ENCODE assay signal across 9 cellular contexts in genomic region chr3:49867871-49868321, GRCh38. TPM values are rescaled to one million over a fixed set of nuclear protein-coding genes. Genes with fewer than 3 reads are reported as not detected.
A peak's percentile ranks its signal among the peaks of the same experiment; 100 is the strongest.
DNase-seq lines count a peak whose midpoint lies in the region; ATAC-seq, FAIRE-seq and TF ChIP-seq lines count a peak whose summit lies in the region.
"Had no signal": no experiment of that assay in that cellular context is flagged by ENCODE, and none has a peak within 500 bp of the region (broad histone marks: within the 10 kb centered on the region; RNA-seq: fewer than 3 reads in every experiment).

No MANE protein-coding gene starts in this region.

- ATAC-seq in GM18498 (IDR thresholded peaks at IDR 0.05; ENCODE audit: unreplicated experiment), result no peak
- ATAC-seq in HG02870 (IDR thresholded peaks at IDR 0.05; ENCODE audit: unreplicated experiment), result no peak

- H3K4me3 ChIP-seq in epithelial cell of esophagus (ENCODE audit: low read length), result no peak overlapping the region
- H3K4me3 ChIP-seq: SK-N-MC had no signal

- peaks cover 53% of the 10 kb centered on the region for H3K27me3 Mint-ChIP-seq in activated CD4-positive, alpha-beta T cell treated with anti-CD3 and anti-CD28 coated beads, Interleukin-2, amount 10 ng/mL, durations not matched to agents 24 days and 14 days

- intact Hi-C loops in activated CD4-positive, alpha-beta T cell treated with anti-CD3 and anti-CD28 coated beads, Interleukin-2, amount 10 ng/mL, durations not matched to agents 24 days and 14 days (cut with micrococcal nuclease), result loop anchor here (2.0 kb wide), 1 partner anchor 39 kb away; no protein-coding TSS in a partner anchor

- peak overlapping the region; percentile 17 for H3K4me3 Mint-ChIP-seq in activated CD4-positive, alpha-beta T cell treated with anti-CD3 and anti-CD28 coated beads, Interleukin-2, amount 10 ng/mL, durations not matched to agents 24 days and 14 days

- H3K9me3 Mint-ChIP-seq in activated CD4-positive, alpha-beta T cell treated with anti-CD3 and anti-CD28 coated beads, Interleukin-2, amount 10 ng/mL, durations not matched to agents 24 days and 14 days, result no peaks in the 10 kb centered on the region

- no peak overlapping the region for H3K27ac Mint-ChIP-seq in activated CD4-positive, alpha-beta T cell treated with anti-CD3 and anti-CD28 coated beads, Interleukin-2, amount 10 ng/mL, durations not matched to agents 24 days and 14 days

- peak; percentile 76 for DNase-seq in activated CD4-positive, alpha-beta T cell treated with anti-CD3 and anti-CD28 coated beads, Interleukin-2, amount 10 ng/mL, durations not matched to agents 24 days and 14 days
- DNase-seq in activated CD4-positive, alpha-beta T cell treated with anti-CD3 and anti-CD28 coated beads, Interleukin-2, amount 50 U/mL, for 1 hour, result no peak
- DNase-seq in epithelial cell of esophagus (ENCODE audit: low read depth) (peak; percentile 61), retina (peak; percentile 58), RCC 7860 (ENCODE audit: low spot score) (no peak)

- FAIRE-seq in RCC 7860 (lab: Jason Lieb, UNC), result no peak

- H3K4me1 Mint-ChIP-seq in activated CD4-positive, alpha-beta T cell treated with anti-CD3 and anti-CD28 coated beads, Interleukin-2, amount 10 ng/mL, durations not matched to agents 24 days and 14 days, result no peaks in the 10 kb centered on the region

- no peak for TF ChIP-seq CTCF in epithelial cell of esophagus (IDR thresholded peaks at IDR 0.05; ENCODE audit: insufficient read depth, low read depth, low read length, missing control alignments)

- no peaks in the 10 kb centered on the region for H3K36me3 Mint-ChIP-seq in activated CD4-positive, alpha-beta T cell treated with anti-CD3 and anti-CD28 coated beads, Interleukin-2, amount 10 ng/mL, durations not matched to agents 24 days and 14 days (ENCODE audit: low read depth)

TF ChIP-seq in PFSK-1, 5 proteins besides CTCF, POLR2A, EP300 and RAD21:
- TF ChIP-seq, protein P1, sequence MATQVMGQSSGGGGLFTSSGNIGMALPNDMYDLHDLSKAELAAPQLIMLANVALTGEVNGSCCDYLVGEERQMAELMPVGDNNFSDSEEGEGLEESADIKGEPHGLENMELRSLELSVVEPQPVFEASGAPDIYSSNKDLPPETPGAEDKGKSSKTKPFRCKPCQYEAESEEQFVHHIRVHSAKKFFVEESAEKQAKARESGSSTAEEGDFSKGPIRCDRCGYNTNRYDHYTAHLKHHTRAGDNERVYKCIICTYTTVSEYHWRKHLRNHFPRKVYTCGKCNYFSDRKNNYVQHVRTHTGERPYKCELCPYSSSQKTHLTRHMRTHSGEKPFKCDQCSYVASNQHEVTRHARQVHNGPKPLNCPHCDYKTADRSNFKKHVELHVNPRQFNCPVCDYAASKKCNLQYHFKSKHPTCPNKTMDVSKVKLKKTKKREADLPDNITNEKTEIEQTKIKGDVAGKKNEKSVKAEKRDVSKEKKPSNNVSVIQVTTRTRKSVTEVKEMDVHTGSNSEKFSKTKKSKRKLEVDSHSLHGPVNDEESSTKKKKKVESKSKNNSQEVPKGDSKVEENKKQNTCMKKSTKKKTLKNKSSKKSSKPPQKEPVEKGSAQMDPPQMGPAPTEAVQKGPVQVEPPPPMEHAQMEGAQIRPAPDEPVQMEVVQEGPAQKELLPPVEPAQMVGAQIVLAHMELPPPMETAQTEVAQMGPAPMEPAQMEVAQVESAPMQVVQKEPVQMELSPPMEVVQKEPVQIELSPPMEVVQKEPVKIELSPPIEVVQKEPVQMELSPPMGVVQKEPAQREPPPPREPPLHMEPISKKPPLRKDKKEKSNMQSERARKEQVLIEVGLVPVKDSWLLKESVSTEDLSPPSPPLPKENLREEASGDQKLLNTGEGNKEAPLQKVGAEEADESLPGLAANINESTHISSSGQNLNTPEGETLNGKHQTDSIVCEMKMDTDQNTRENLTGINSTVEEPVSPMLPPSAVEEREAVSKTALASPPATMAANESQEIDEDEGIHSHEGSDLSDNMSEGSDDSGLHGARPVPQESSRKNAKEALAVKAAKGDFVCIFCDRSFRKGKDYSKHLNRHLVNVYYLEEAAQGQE (IDR thresholded peaks at IDR 0.05; ENCODE audit: insufficient read depth in 1 of 2, low read depth in 2 of 2, low read length in 2 of 2), result peak; percentile 91 to 95
- TF ChIP-seq SIN3A (IDR thresholded peaks at IDR 0.05; ENCODE audit: borderline replicate concordance, insufficient read depth, low read length), result no peak

RNA-seq across cellular contexts. Expression of gene CAMKV, which starts 1.8 kb away (rescaled TPM):
- total RNA-seq in activated CD4-positive, alpha-beta T cell treated with anti-CD3 and anti-CD28 coated beads, Interleukin-2, amount 10 ng/mL, durations not matched to agents 24 days and 14 days, result 1.2 and 1.6 TPM in 2 replicates
- polyA plus RNA-seq in PFSK-1 (2012; ENCODE audit: insufficient read length, low read depth), result 0.95 TPM

RNA-seq across cellular contexts. Expression of gene TRAIP, which starts 11.5 kb away (rescaled TPM):
- 27.1 and 30.4 TPM in 2 replicates for total RNA-seq in activated CD4-positive, alpha-beta T cell treated with anti-CD3 and anti-CD28 coated beads, Interleukin-2, amount 10 ng/mL, durations not matched to agents 24 days and 14 days
- polyA plus RNA-seq in PFSK-1 (2012; ENCODE audit: insufficient read length, low read depth), result 13.2 TPM

RNA-seq across cellular contexts. Expression of gene MST1R, which starts 35.8 kb away (rescaled TPM):
- 1.0 and 1.5 TPM in 2 replicates for total RNA-seq in activated CD4-positive, alpha-beta T cell treated with anti-CD3 and anti-CD28 coated beads, Interleukin-2, amount 10 ng/mL, durations not matched to agents 24 days and 14 days
- not detected for polyA plus RNA-seq in PFSK-1 (2012; ENCODE audit: insufficient read length, low read depth)

RNA-seq across cellular contexts. Expression of gene UBA7, which starts 54.1 kb away (rescaled TPM):
- total RNA-seq in activated CD4-positive, alpha-beta T cell treated with anti-CD3 and anti-CD28 coated beads, Interleukin-2, amount 10 ng/mL, durations not matched to agents 24 days and 14 days, result 91.7 and 93.6 TPM in 2 replicates
- 20.8 TPM for polyA plus RNA-seq in PFSK-1 (2012; ENCODE audit: insufficient read length, low read depth)

Comparison
In these comparisons a context has a peak if more than half of its experiments do, and no peak if none do; other contexts are left out.
1. DNase-seq: peak in activated CD4-positive, alpha-beta T cell treated with anti-CD3 and anti-CD28 coated beads, Interleukin-2, amount 10 ng/mL, durations not matched to agents 24 days and 14 days (single experiment), epithelial cell of esophagus (single experiment) and retina (single experiment); none in activated CD4-positive, alpha-beta T cell treated with anti-CD3 and anti-CD28 coated beads, Interleukin-2, amount 50 U/mL, for 1 hour (single experiment) and RCC 7860 (single experiment).